In genomic region chr3:30702521-30703404, GRCh38 we compare ENCODE assay signal across 17 cellular contexts.
"Had no signal": no experiment of that assay in that cellular context is flagged by ENCODE, and none has a peak within 500 bp of the region (broad histone marks: within the 10 kb centered on the region; RNA-seq: fewer than 3 reads in every experiment).

No MANE protein-coding gene starts in this region.

- H3K4me3 ChIP-seq: adrenal gland, dorsolateral prefrontal cortex, left ventricle myocardium inferior, prostate gland had no signal

- H3K4me1 Mint-ChIP-seq: activated CD8-positive, alpha-beta memory T cell treated with anti-CD3 and anti-CD28 coated beads, Interleukin-2, amount 10 ng/mL, durations not matched to agents 7 days and 5 days had no signal

- FAIRE-seq: kidney, small intestine had no signal

- H3K4me3 Mint-ChIP-seq: activated CD8-positive, alpha-beta memory T cell treated with anti-CD3 and anti-CD28 coated beads, Interleukin-2, amount 10 ng/mL, durations not matched to agents 7 days and 5 days; activated T-cell treated with anti-CD3 and anti-CD28 coated beads, Interleukin-2, amount 50 U/mL, for 4 hours; type B pancreatic cell had no signal

- H3K27ac ChIP-seq: adrenal gland, dorsolateral prefrontal cortex, left ventricle myocardium inferior, prostate gland, VCaP had no signal

- DNase-seq: activated CD4-positive, alpha-beta T cell treated with anti-CD3 and anti-CD28 coated beads for 1 hour; activated CD4-positive, alpha-beta T cell treated with anti-CD3 and anti-CD28 coated beads, Interleukin-2, amount 50 U/mL, for 4 hours; activated CD8-positive, alpha-beta memory T cell treated with anti-CD3 and anti-CD28 coated beads, Interleukin-2, amount 10 ng/mL, durations not matched to agents 7 days and 5 days; activated T-cell treated with anti-CD3 and anti-CD28 coated beads, Interleukin-2, amount 50 U/mL, for 4 hours; dorsolateral prefrontal cortex; kidney; left ventricle myocardium inferior; right cardiac atrium; small intestine; stimulated activated CD4-positive, alpha-beta T cell treated with anti-CD3 and anti-CD28 coated beads, Interleukin-4, amount 100 ng/mL, for 24 hours; stimulated activated naive CD8-positive, alpha-beta T cell treated with anti-CD3 and anti-CD28 coated beads, Interleukin-15, Interleukin-2, amounts not matched to agents 100 U/mL and 50 U/mL, for 24 hours; T-helper 1 cell; T1000 had no signal

- H3K27me3 ChIP-seq: adrenal gland had no signal

- H3K27me3 Mint-ChIP-seq: activated CD8-positive, alpha-beta memory T cell treated with anti-CD3 and anti-CD28 coated beads, Interleukin-2, amount 10 ng/mL, durations not matched to agents 7 days and 5 days; type B pancreatic cell had no signal

- H3K4me1 ChIP-seq: adrenal gland, prostate gland had no signal

- H3K36me3 ChIP-seq: prostate gland had no signal

- H3K27ac Mint-ChIP-seq: activated CD8-positive, alpha-beta memory T cell treated with anti-CD3 and anti-CD28 coated beads, Interleukin-2, amount 10 ng/mL, durations not matched to agents 7 days and 5 days; type B pancreatic cell had no signal

- ATAC-seq: activated CD8-positive, alpha-beta memory T cell treated with anti-CD3 and anti-CD28 coated beads, Interleukin-2, amount 10 ng/mL, durations not matched to agents 7 days and 5 days; activated T-cell treated with anti-CD3 and anti-CD28 coated beads, Interleukin-2, amount 50 U/mL, for 4 hours; right cardiac atrium; stimulated activated naive CD8-positive, alpha-beta T cell treated with anti-CD3 and anti-CD28 coated beads, Interleukin-15, Interleukin-2, amounts not matched to agents 100 U/mL and 50 U/mL, for 24 hours had no signal

- H3K9me3 ChIP-seq: adrenal gland, prostate gland had no signal
